ENCODE assay signal across 26 cellular contexts in the genomic region with DNA sequence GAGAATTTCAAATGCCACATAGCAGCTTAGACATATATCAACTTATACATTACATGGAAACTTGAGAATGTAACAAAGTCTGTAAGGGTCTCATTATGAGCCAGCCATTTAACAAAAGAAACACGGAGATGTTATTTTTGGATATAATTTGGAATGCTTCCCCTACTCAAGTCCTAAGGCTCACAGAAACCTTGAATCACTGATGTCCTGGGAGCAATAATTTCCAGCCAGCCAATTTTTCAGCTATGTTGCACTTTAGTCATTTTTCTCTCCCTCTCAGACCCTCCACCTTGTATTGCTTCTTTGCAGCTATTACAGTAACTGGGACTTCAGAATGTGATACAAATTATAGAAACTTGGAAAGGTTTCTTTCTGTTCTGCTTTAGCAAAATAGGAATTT.
"Had no signal": no experiment of that assay in that cellular context is flagged by ENCODE, and none has a peak within 500 bp of the region (broad histone marks: within the 10 kb centered on the region; RNA-seq: fewer than 3 reads in every experiment).

No MANE protein-coding gene starts in this region.

- H3K9ac ChIP-seq: KMS-11 had no signal

- H3K4me3 Mint-ChIP-seq: activated CD4-positive, alpha-beta memory T cell treated with anti-CD3 and anti-CD28 coated beads, Interleukin-2, amount 10 ng/mL, durations not matched to agents 7 days and 5 days; activated CD4-positive, alpha-beta T cell treated with anti-CD3 and anti-CD28 coated beads, Interleukin-2, amount 10 ng/mL, durations not matched to agents 7 days and 5 days; activated naive CD4-positive, alpha-beta T cell treated with anti-CD3 and anti-CD28 coated beads, Interleukin-2, amount 10 ng/mL, durations not matched to agents 7 days and 5 days; activated naive CD8-positive, alpha-beta T cell treated with anti-CD3 and anti-CD28 coated beads for 36 hours; activated T-helper 17 cell treated with anti-CD3 and anti-CD28 coated beads, Interleukin-2, amount 50 U/mL, for 72 hours; T-cell had no signal

- H3K27ac Mint-ChIP-seq: activated CD4-positive, alpha-beta memory T cell treated with anti-CD3 and anti-CD28 coated beads, Interleukin-2, amount 10 ng/mL, durations not matched to agents 7 days and 5 days; activated CD4-positive, alpha-beta T cell treated with anti-CD3 and anti-CD28 coated beads, Interleukin-2, amount 10 ng/mL, durations not matched to agents 7 days and 5 days; activated naive CD4-positive, alpha-beta T cell treated with anti-CD3 and anti-CD28 coated beads, Interleukin-2, amount 10 ng/mL, durations not matched to agents 7 days and 5 days; activated naive CD8-positive, alpha-beta T cell treated with anti-CD3 and anti-CD28 coated beads for 36 hours; activated T-helper 17 cell treated with anti-CD3 and anti-CD28 coated beads, Interleukin-2, amount 50 U/mL, for 72 hours; T-cell had no signal

- DNase-seq: activated CD4-positive, alpha-beta memory T cell treated with anti-CD3 and anti-CD28 coated beads, Interleukin-2, amount 10 ng/mL, durations not matched to agents 7 days and 5 days; activated CD4-positive, alpha-beta T cell treated with anti-CD3 and anti-CD28 coated beads, Interleukin-2, amount 10 ng/mL, durations not matched to agents 7 days and 5 days; activated CD4-positive, CD25-positive, alpha-beta regulatory T cell; activated gamma-delta T cell; activated naive CD4-positive, alpha-beta T cell treated with anti-CD3 and anti-CD28 coated beads, Interleukin-2, amount 10 ng/mL, durations not matched to agents 7 days and 5 days; activated naive CD8-positive, alpha-beta T cell treated with anti-CD3 and anti-CD28 coated beads for 36 hours; activated T-cell treated with anti-CD3 and anti-CD28 coated beads for 4 hours; activated T-cell treated with anti-CD3 and anti-CD28 coated beads, Interleukin-2, amount 50 U/mL, for 48 hours; adrenal gland; anterior cingulate cortex; NCI-H1092; NCI-H1417; NCI-H1930; NCI-H2171; NCI-H2227 treated with DMSO at 0.1 percent for 48 hours; NCI-H446 treated with DMSO at 0.1 percent for 48 hours; NCI-H774; OCI-M1; RPMI8226; T-cell; T-helper 2 cell had no signal

- H3K9me3 Mint-ChIP-seq: activated CD4-positive, alpha-beta memory T cell treated with anti-CD3 and anti-CD28 coated beads, Interleukin-2, amount 10 ng/mL, durations not matched to agents 7 days and 5 days; activated CD4-positive, alpha-beta T cell treated with anti-CD3 and anti-CD28 coated beads, Interleukin-2, amount 10 ng/mL, durations not matched to agents 7 days and 5 days; activated naive CD4-positive, alpha-beta T cell treated with anti-CD3 and anti-CD28 coated beads, Interleukin-2, amount 10 ng/mL, durations not matched to agents 7 days and 5 days; activated naive CD8-positive, alpha-beta T cell treated with anti-CD3 and anti-CD28 coated beads for 36 hours; activated T-helper 17 cell treated with anti-CD3 and anti-CD28 coated beads, Interleukin-2, amount 50 U/mL, for 72 hours; T-cell had no signal

- H3K27me3 Mint-ChIP-seq: activated CD4-positive, alpha-beta memory T cell treated with anti-CD3 and anti-CD28 coated beads, Interleukin-2, amount 10 ng/mL, durations not matched to agents 7 days and 5 days; activated CD4-positive, alpha-beta T cell treated with anti-CD3 and anti-CD28 coated beads, Interleukin-2, amount 10 ng/mL, durations not matched to agents 7 days and 5 days; activated naive CD4-positive, alpha-beta T cell treated with anti-CD3 and anti-CD28 coated beads, Interleukin-2, amount 10 ng/mL, durations not matched to agents 7 days and 5 days; activated naive CD8-positive, alpha-beta T cell treated with anti-CD3 and anti-CD28 coated beads for 36 hours; activated T-helper 17 cell treated with anti-CD3 and anti-CD28 coated beads, Interleukin-2, amount 50 U/mL, for 72 hours; T-cell had no signal

- H3K9me3 ChIP-seq: adrenal gland had no signal

- H3K36me3 ChIP-seq: adrenal gland had no signal

- H3K27me3 ChIP-seq: adrenal gland had no signal

- ATAC-seq: activated T-helper 17 cell treated with anti-CD3 and anti-CD28 coated beads, Interleukin-2, amount 50 U/mL, for 72 hours; Panc1; Right ventricle myocardium inferior; T-cell had no signal

- H3K4me1 Mint-ChIP-seq: activated naive CD4-positive, alpha-beta T cell treated with anti-CD3 and anti-CD28 coated beads, Interleukin-2, amount 10 ng/mL, durations not matched to agents 7 days and 5 days; activated naive CD8-positive, alpha-beta T cell treated with anti-CD3 and anti-CD28 coated beads for 36 hours; activated T-helper 17 cell treated with anti-CD3 and anti-CD28 coated beads, Interleukin-2, amount 50 U/mL, for 72 hours; T-cell had no signal

- H3K4me3 ChIP-seq: adrenal gland, SK-N-MC had no signal
